In the genomic region with DNA sequence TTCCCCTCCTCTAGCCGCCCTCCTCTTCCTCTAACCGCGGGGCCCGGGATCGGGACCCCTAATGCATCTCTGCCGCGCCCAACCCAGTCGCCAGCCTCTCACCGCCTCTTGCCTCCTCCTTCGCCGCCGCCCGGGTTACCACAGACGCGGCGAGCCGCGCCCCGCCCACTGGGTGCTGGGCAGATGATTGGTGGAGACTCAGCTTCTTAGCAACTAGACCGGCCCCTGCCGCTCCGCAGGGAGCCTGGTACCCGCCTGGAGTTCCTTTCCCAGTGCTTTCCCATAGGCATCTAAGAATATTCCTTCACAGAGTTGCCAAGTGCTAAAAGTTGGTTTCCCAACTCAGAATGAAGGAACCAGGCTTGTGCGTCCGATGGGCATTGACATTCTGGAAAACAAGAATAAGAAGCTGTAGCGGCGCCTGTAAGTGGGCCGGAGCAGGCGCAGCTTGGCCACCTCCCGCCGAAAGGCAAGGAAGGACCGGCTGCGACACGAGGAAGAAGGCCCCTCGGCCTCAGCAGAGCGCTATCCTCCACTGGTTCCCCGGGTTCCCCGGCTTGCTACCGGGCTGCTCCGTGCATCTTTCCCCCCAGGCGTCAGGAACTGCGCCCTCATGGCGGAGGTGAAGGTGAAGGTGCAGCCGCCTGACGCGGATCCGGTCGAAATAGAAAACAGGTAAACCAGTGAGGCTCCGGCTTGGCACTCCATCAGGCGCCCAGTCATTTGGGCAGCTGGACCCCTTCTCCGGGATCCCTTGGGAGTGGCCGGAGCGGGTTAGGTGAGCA, we compare ENCODE assay signal across 8 cellular contexts. TPM values are rescaled to one million over a fixed set of nuclear protein-coding genes. Genes with fewer than 3 reads are reported as not detected.
DNase-seq lines count a peak whose midpoint lies in the region; ATAC-seq and TF ChIP-seq lines count a peak whose summit lies in the region.

A gene (minus strand): TSS at position 137 of the 785 bp plus-strand sequence. CDS start 1,672 bp downstream, outside the sequence.
A gene with protein sequence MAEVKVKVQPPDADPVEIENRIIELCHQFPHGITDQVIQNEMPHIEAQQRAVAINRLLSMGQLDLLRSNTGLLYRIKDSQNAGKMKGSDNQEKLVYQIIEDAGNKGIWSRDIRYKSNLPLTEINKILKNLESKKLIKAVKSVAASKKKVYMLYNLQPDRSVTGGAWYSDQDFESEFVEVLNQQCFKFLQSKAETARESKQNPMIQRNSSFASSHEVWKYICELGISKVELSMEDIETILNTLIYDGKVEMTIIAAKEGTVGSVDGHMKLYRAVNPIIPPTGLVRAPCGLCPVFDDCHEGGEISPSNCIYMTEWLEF (plus strand): TSS at position 497 of the 785 bp plus-strand sequence. CDS start 117 bp downstream, at position 614.

- TF ChIP-seq CTCF in astrocyte of the cerebellum (IDR thresholded peaks at IDR 0.05; ENCODE audit: low read depth, low read length, missing control alignments) (no peak), vagina (IDR thresholded peaks at IDR 0.05) (no peak)

- no peaks in the 10 kb centered on the region for H3K27me3 ChIP-seq in vagina

- peak within 1 kb of the TSS; percentile 70 for H3K27ac ChIP-seq in vagina

- no peaks in the 10 kb centered on the region for H3K36me3 ChIP-seq in vagina

- H3K4me3 ChIP-seq in astrocyte of the cerebellum (ENCODE audit: low read depth, low read length), result peak within 1 kb of the TSS; percentile 96
- H3K4me3 ChIP-seq in vagina, result peak within 1 kb of the TSS; percentile 65 to 75

- H3K9me3 ChIP-seq in vagina, result no peaks in the 10 kb centered on the region

- in situ Hi-C loops in astrocyte of the cerebellum (cut with HindIII; ENCODE audit: low sequenced_read_pairs), result no loop called here

- intact Hi-C loops in vagina (cut with DNase I), result no loop called here

- ATAC-seq in GM18508 (IDR thresholded peaks at IDR 0.05; ENCODE audit: insufficient read depth, unreplicated experiment) (peak; percentile 68), HG02981 (IDR thresholded peaks at IDR 0.05; ENCODE audit: unreplicated experiment) (peak; percentile 94)

- peaks cover 20% of the 10 kb centered on the region for H3K4me1 ChIP-seq in vagina

- no peak for TF ChIP-seq POLR2A in vagina (IDR thresholded peaks at IDR 0.05)

- DNase-seq in NCI-H2029 (lab: John Stamatoyannopoulos, UW) (peak; percentile 93), T-helper 9 cell (peak; percentile 87), astrocyte of the cerebellum (ENCODE audit: low read depth) (peak; percentile 92), hepatic stellate cell (ENCODE audit: low spot score) (peak; percentile 98), putamen (ENCODE audit: low spot score) (peak; percentile 97), vagina (ENCODE audit: extremely low spot score in 2 of 2) (peak in 1 of 2 donors; percentile 94)

RNA-seq across cellular contexts. Expression of the first gene that starts in this region (rescaled TPM):
- total RNA-seq in vagina, result 2.9 TPM

RNA-seq across cellular contexts. Expression of the second gene that starts in this region (rescaled TPM):
- 8.1 TPM for total RNA-seq in vagina
